Comparison of ENCODE assay signal across 8 cellular contexts in the genomic region with DNA sequence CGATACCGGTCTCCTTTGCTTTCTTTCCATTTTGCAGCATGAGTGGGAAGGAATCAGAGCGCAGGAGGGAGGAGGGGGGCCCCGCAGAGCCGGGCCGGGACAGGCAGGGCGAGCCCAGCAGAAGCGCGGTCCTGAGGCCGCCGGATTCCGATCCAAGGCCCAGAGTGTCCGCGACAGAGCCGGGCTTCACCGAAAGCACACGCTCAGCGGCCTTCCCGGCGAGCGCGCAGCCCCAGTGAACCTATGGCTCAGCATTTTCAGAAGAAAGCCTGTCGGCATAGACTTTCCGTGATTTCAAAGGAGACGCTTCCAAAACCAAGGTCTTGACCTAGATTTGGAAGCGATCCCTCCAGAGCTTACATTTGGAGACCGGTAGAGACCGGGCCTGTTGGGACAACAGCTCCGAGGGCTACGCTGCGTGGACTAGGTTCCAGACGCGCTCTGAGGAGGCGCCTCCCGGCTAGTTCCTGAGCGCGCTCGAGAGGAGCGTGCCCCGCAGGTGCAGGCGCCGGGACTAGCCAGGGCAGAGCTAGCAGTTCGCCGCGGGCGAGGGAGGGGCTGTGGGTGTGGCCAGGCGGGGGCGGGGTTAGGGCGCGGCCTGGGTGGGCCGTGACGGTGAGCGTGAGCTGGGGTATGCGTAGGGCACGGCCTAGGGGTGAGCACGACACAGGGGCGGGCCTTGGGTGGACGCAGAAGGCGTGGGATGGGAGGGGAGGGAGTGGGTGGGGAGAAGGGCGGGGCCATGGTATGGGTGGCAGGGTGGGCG. TPM values are rescaled to one million over a fixed set of nuclear protein-coding genes. Genes with fewer than 3 reads are reported as not detected.
DNase-seq lines count a peak whose midpoint lies in the region; ATAC-seq lines count a peak whose summit lies in the region.

No MANE protein-coding gene starts in this region.

- H3K9me3 Mint-ChIP-seq in activated CD8-positive, alpha-beta memory T cell treated with anti-CD3 and anti-CD28 coated beads, Interleukin-2, amount 10 ng/mL, durations not matched to agents 7 days and 5 days (ENCODE audit: low read depth) = no peaks in the 10 kb centered on the region

- no peaks in the 10 kb centered on the region for H3K27me3 ChIP-seq in endocrine pancreas (ENCODE audit: control insufficient read depth, insufficient read depth, low read length)

- peak; percentile 91 for ATAC-seq in GM21360 (IDR thresholded peaks at IDR 0.05; ENCODE audit: unreplicated experiment)
- peak; percentile 94 for ATAC-seq in activated CD8-positive, alpha-beta memory T cell treated with anti-CD3 and anti-CD28 coated beads, Interleukin-2, amount 10 ng/mL, durations not matched to agents 7 days and 5 days

- peak overlapping the region; percentile 70 for H3K9ac ChIP-seq in endocrine pancreas (ENCODE audit: control insufficient read depth, insufficient read depth, low read length)

- H3K4me3 Mint-ChIP-seq in activated CD8-positive, alpha-beta memory T cell treated with anti-CD3 and anti-CD28 coated beads, Interleukin-2, amount 10 ng/mL, durations not matched to agents 7 days and 5 days = peak overlapping the region; percentile 75

- H3K27ac Mint-ChIP-seq in activated CD8-positive, alpha-beta memory T cell treated with anti-CD3 and anti-CD28 coated beads, Interleukin-2, amount 10 ng/mL, durations not matched to agents 7 days and 5 days = peak overlapping the region; percentile 17

- H3K4me1 ChIP-seq in endocrine pancreas (ENCODE audit: control insufficient read depth, insufficient read depth, low read length) = no peaks in the 10 kb centered on the region

- no peaks in the 10 kb centered on the region for H3K36me3 ChIP-seq in endocrine pancreas (ENCODE audit: control insufficient read depth, insufficient read depth, low read length)

- no peaks in the 10 kb centered on the region for H3K9me3 ChIP-seq in endocrine pancreas (ENCODE audit: control insufficient read depth, low read length)

- H3K36me3 Mint-ChIP-seq in activated CD8-positive, alpha-beta memory T cell treated with anti-CD3 and anti-CD28 coated beads, Interleukin-2, amount 10 ng/mL, durations not matched to agents 7 days and 5 days = no peaks in the 10 kb centered on the region

- no peak overlapping the region for H3K4me3 ChIP-seq in endocrine pancreas (ENCODE audit: control insufficient read depth, insufficient read depth, low read length)

- CTCF ChIA-PET in activated CD8-positive, alpha-beta memory T cell treated with anti-CD3 and anti-CD28 coated beads, Interleukin-2, amount 10 ng/mL, durations not matched to agents 7 days and 5 days (lab: Charles Lee) = interaction anchor here (0.8 to 2.1 kb wide), 7 partner anchors 11 to 166 kb away, joined by 3 to 18 read pairs (median 5); no protein-coding TSS in a partner anchor

- DNase-seq in COLO829 (ENCODE audit: low spot score) (peak; percentile 92), HS-5 (ENCODE audit: low read depth) (peak; percentile 60), NOMO-1 (lab: John Stamatoyannopoulos, UW; ENCODE audit: unreplicated experiment in 2 of 2) (peak; percentile 90 to 95), mesenteric fat pad (ENCODE audit: low spot score) (peak; percentile 95)
- peak; percentile 97 for DNase-seq in activated CD8-positive, alpha-beta memory T cell treated with anti-CD3 and anti-CD28 coated beads, Interleukin-2, amount 10 ng/mL, durations not matched to agents 7 days and 5 days
- peak; percentile 84 for DNase-seq in stimulated activated CD8-positive, alpha-beta memory T cell treated with anti-CD3 and anti-CD28 coated beads, Interleukin-15, amount 100 ng/mL, for 24 hours (ENCODE audit: low read depth)

- H3K4me1 Mint-ChIP-seq in activated CD8-positive, alpha-beta memory T cell treated with anti-CD3 and anti-CD28 coated beads, Interleukin-2, amount 10 ng/mL, durations not matched to agents 7 days and 5 days = peaks cover 7% of the 10 kb centered on the region

- peaks cover 14% of the 10 kb centered on the region for H3K27me3 Mint-ChIP-seq in activated CD8-positive, alpha-beta memory T cell treated with anti-CD3 and anti-CD28 coated beads, Interleukin-2, amount 10 ng/mL, durations not matched to agents 7 days and 5 days

RNA-seq across cellular contexts. Expression of a gene that starts 27.8 kb away (rescaled TPM):
- not detected for total RNA-seq in activated CD8-positive, alpha-beta memory T cell treated with anti-CD3 and anti-CD28 coated beads, Interleukin-2, amount 10 ng/mL, durations not matched to agents 7 days and 5 days
- not detected for total RNA-seq in mesenteric fat pad

RNA-seq across cellular contexts. Expression of a gene that starts 52.5 kb away (rescaled TPM):
- 10 to 100 TPM; 33.9 to 35.3 TPM for total RNA-seq in activated CD8-positive, alpha-beta memory T cell treated with anti-CD3 and anti-CD28 coated beads, Interleukin-2, amount 10 ng/mL, durations not matched to agents 7 days and 5 days
- 18.8 TPM for total RNA-seq in mesenteric fat pad

RNA-seq across cellular contexts. Expression of a gene that starts 52.6 kb away (rescaled TPM):
- 10 to 100 TPM; 17.7 to 24.1 TPM for total RNA-seq in activated CD8-positive, alpha-beta memory T cell treated with anti-CD3 and anti-CD28 coated beads, Interleukin-2, amount 10 ng/mL, durations not matched to agents 7 days and 5 days
- 18.4 TPM for total RNA-seq in mesenteric fat pad
